Comparison of ENCODE assay signal across 8 cellular contexts in the genomic region with DNA sequence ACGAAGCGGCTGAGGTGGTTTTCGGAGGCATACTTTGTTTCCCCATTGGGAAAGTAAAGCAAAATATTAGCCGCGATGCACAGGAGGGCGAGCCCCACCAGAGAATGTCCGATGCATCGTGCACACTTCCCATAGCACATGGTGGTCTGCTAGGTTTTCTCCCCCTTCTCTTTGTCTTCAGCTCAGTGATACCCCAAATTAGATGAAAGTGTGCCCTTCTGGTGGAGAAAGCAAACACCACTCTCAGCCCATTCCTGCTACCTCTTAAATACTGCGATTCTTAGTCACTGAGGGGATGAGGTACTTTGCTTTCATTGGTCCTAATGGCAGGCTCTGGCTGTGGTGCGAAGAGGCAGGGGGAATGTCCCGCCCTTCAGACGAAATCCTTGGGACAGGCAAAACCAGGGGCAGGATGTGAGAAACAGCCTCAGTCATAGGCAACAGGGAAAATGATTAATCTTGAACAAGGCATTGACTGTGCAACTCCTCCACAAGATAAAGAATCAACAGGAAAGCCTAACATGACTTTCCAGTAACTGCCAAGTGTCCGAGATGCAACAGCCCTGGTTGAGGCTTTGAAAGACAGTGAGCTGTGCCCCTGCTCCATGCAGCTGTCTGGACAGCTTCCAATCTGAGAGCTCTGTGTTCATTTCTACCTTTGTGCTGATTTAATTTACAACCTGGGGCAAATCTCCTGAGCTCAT. TPM values are rescaled to one million over a fixed set of nuclear protein-coding genes. Genes with fewer than 3 reads are reported as not detected.
DNase-seq lines count a peak whose midpoint lies in the region; ATAC-seq, FAIRE-seq and TF ChIP-seq lines count a peak whose summit lies in the region.

A gene with protein sequence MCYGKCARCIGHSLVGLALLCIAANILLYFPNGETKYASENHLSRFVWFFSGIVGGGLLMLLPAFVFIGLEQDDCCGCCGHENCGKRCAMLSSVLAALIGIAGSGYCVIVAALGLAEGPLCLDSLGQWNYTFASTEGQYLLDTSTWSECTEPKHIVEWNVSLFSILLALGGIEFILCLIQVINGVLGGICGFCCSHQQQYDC (minus strand): TSS at position 242 of the 704 bp plus-strand sequence. CDS start 102 bp downstream, at position 140.

- H3K9me3 ChIP-seq in A549, result no peaks in the 10 kb centered on the region
- no peaks in the 10 kb centered on the region for H3K9me3 ChIP-seq in thyroid gland
- no peaks in the 10 kb centered on the region for H3K9me3 ChIP-seq in A673 (ENCODE audit: low read depth, low read length, poor library complexity, severe bottlenecking)

- peak within 1 kb of the TSS; percentile 72 for H3K4me3 Mint-ChIP-seq in MCF 10A (ENCODE audit: unreplicated experiment)

- H3K4me1 Mint-ChIP-seq in MCF 10A (ENCODE audit: insufficient read depth, unreplicated experiment), result peaks cover 48% of the 10 kb centered on the region

- peak in 1 of 2 experiments; percentile 14; a peak in 4 of 5 replicates for TF ChIP-seq RAD21 in A549 (conservative IDR thresholded peaks at IDR 0.05 in 1 of 2, IDR thresholded peaks at IDR 0.05 in 1 of 2)

- no peaks in the 10 kb centered on the region for H3K27me3 ChIP-seq in thyroid gland
- H3K27me3 ChIP-seq in A673 (replicated peaks; ENCODE audit: insufficient read depth, low read depth, low read length, poor library complexity), result no peaks in the 10 kb centered on the region

- POLR2A ChIA-PET in A549 (lab: Yijun Ruan, JAX) (interaction anchor here (0.6 to 2.8 kb wide), 10 partner anchors 10 to 108 kb away, joined by 3 to 23 read pairs (median 3); a partner anchor contains a TSS), MCF 10A (lab: Yijun Ruan, JAX) (interaction anchor here (0.7 to 9.7 kb wide), 14 partner anchors 9 to 437 kb away, joined by 3 to 217 read pairs (median 4); no protein-coding TSS in a partner anchor), A673 (lab: Charles Lee; ENCODE audit: low non-redundant PET) (no interaction called here)

- intact Hi-C loops in MCF 10A (cut with micrococcal nuclease), result loop anchor here (2.0 to 10.0 kb wide), 2 partner anchors 13 to 197 kb away; no protein-coding TSS in a partner anchor
- intact Hi-C loops in thyroid gland (cut with DNase I), result no loop called here
- intact Hi-C loops in A673 (cut with micrococcal nuclease; ENCODE audit: unreplicated experiment), result no loop called here

- 0 out of 5 replicates have a peak, but pooled peaks of 1 of the 2 experiments have one; percentile 26 for TF ChIP-seq EP300 in A549 (IDR thresholded peaks at IDR 0.05)

- peaks cover 22% of the 10 kb centered on the region for H3K36me3 Mint-ChIP-seq in MCF 10A (ENCODE audit: insufficient read depth, unreplicated experiment)

- WGBS in A549 (ENCODE audit: missing lambda C conversion rate), result under 1% methylated on average over 13 of the region's 13 CpGs
- WGBS in thyroid gland, 2 donors, result 46 to 63% methylated on average over 13 of the region's 13 CpGs

- H3K4me1 ChIP-seq in A549 (peaks cover 55% of the 10 kb centered on the region), thyroid gland (peaks cover 28 to 40% of the 10 kb centered on the region in 2 donors), A673 (ENCODE audit: insufficient read depth, low read length, poor library complexity, severe bottlenecking) (no peaks in the 10 kb centered on the region)

- peak; percentile 89 for FAIRE-seq in A549 (lab: Jason Lieb, UNC)

- ATAC-seq in A549 (peak; percentile 85 to 92), GM21576 (IDR thresholded peaks at IDR 0.05; ENCODE audit: unreplicated experiment) (no peak)

- BruUV-seq in MCF 10A (replicated peaks; lab: Mats Ljungman, UMichigan), result TSS peak; percentile 47
- no TSS peak for BruUV-seq in A673 (replicated peaks; lab: Mats Ljungman, UMichigan)

- peak; percentile 87 to 98 for DNase-seq in A549 (ENCODE audit: low read depth in 1 of 2, low spot score in 1 of 2)
- peak; percentile 100 for DNase-seq in M059J (ENCODE audit: low read depth)
- DNase-seq in MCF 10A (ENCODE audit: unreplicated experiment), result peak; percentile 97
- DNase-seq in left kidney (ENCODE audit: low read depth, low spot score), result peak; percentile 54
- DNase-seq in thyroid gland, result peak; percentile 16 to 32
- DNase-seq in NCI-H510A (lab: John Stamatoyannopoulos, UW), result no peak
- no peak for DNase-seq in A673 (ENCODE audit: low spot score)

- peak within 1 kb of the TSS; percentile 91 for H3K4me2 ChIP-seq in A549

- H3K27ac ChIP-seq in A549, result peak within 1 kb of the TSS; percentile 88 to 92
- H3K27ac ChIP-seq in thyroid gland, result peak within 1 kb of the TSS; percentile 72 to 94 (median 89)
- H3K27ac ChIP-seq in A673 (ENCODE audit: low read depth, low read length, poor library complexity, severe bottlenecking), result no peak within 1 kb of the TSS

- CTCF ChIA-PET in A549 (lab: Yijun Ruan, JAX) (interaction anchor here (1.0 to 3.4 kb wide), 6 partner anchors 11 to 257 kb away, joined by 3 to 11 read pairs (median 4); no protein-coding TSS in a partner anchor), MCF 10A (lab: Yijun Ruan, JAX) (interaction anchor here (0.7 to 2.4 kb wide), 5 partner anchors 25 to 998 kb away, joined by 3 to 10 read pairs (median 4); a partner anchor contains a TSS), A673 (lab: Charles Lee) (no interaction called here)

- no peaks in the 10 kb centered on the region for H3K27me3 Mint-ChIP-seq in MCF 10A (ENCODE audit: insufficient read depth, unreplicated experiment)

- peak; percentile 90 for TF ChIP-seq POLR2A in A549 (IDR thresholded peaks at IDR 0.05; ENCODE audit: low read length)
- peak in 1 of 2 donors; percentile 40 for TF ChIP-seq POLR2A in thyroid gland (IDR thresholded peaks at IDR 0.05)

- peak within 1 kb of the TSS; percentile 68 for H3K27ac Mint-ChIP-seq in MCF 10A (ENCODE audit: low read depth, unreplicated experiment)

- H3K4me3 ChIP-seq in A549, result peak within 1 kb of the TSS; percentile 58
- peak within 1 kb of the TSS in 1 of 3 donors; percentile 23 for H3K4me3 ChIP-seq in thyroid gland (replicated peaks in 1 of 3)
- no peak within 1 kb of the TSS for H3K4me3 ChIP-seq in A673 (ENCODE audit: low read depth, low read length, poor library complexity, severe bottlenecking)

- TF ChIP-seq CTCF in A549 (IDR thresholded peaks at IDR 0.05) (no peak), MCF 10A (IDR thresholded peaks at IDR 0.05; ENCODE audit: unreplicated experiment) (no peak), thyroid gland (IDR thresholded peaks at IDR 0.05) (no peak), A673 (conservative IDR thresholded peaks at IDR 0.05; ENCODE audit: low read depth, low read length) (no peak)

- H3K36me3 ChIP-seq in thyroid gland (no peaks in the 10 kb centered on the region), A673 (ENCODE audit: insufficient read depth, low read length, poor library complexity, severe bottlenecking) (no peaks in the 10 kb centered on the region)

- H3K9me3 Mint-ChIP-seq in MCF 10A (ENCODE audit: unreplicated experiment), result no peaks in the 10 kb centered on the region

TF ChIP-seq in A549, 52 proteins besides CTCF, POLR2A, EP300 and RAD21 (continues in another document):
- TF ChIP-seq JUN (IDR thresholded peaks at IDR 0.05) (peak; percentile 94; a peak in 4 of 5 replicates), MYC (IDR thresholded peaks at IDR 0.05; ENCODE audit: borderline replicate concordance, low read length) (peak; percentile 92), PHF8 (IDR thresholded peaks at IDR 0.05; ENCODE audit: borderline replicate concordance, low read depth) (peak; percentile 71), JUNB (IDR thresholded peaks at IDR 0.05) (0 out of 2 replicates have a peak, but pooled peaks have one; percentile 5), FOSL2 (IDR thresholded peaks at IDR 0.05) (no peak), FOSL2 (CRISPR knock-in tag; IDR thresholded peaks at IDR 0.05) (peak; percentile 61), ZNF302 (CRISPR knock-in tag; IDR thresholded peaks at IDR 0.05) (0 out of 2 replicates have a peak, but pooled peaks have one; percentile 36), NPAS2 (CRISPR knock-in tag; IDR thresholded peaks at IDR 0.05; ENCODE audit: borderline replicate concordance) (no peak), HOXB5 (CRISPR knock-in tag; IDR thresholded peaks at IDR 0.05) (peak; percentile 87), GATA3 (IDR thresholded peaks at IDR 0.05; ENCODE audit: borderline replicate concordance) (peak; percentile 69; the same call in 1 of the 2 replicates), TFCP2L1 (CRISPR knock-in tag; IDR thresholded peaks at IDR 0.05) (peak; percentile 93), CEBPB (IDR thresholded peaks at IDR 0.05) (peak; percentile 11 to 49; a peak in 1 of 4 replicates), KDM5A (IDR thresholded peaks at IDR 0.05) (no peak)
- TF ChIP-seq, protein P1, sequence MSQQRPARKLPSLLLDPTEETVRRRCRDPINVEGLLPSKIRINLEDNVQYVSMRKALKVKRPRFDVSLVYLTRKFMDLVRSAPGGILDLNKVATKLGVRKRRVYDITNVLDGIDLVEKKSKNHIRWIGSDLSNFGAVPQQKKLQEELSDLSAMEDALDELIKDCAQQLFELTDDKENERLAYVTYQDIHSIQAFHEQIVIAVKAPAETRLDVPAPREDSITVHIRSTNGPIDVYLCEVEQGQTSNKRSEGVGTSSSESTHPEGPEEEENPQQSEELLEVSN (IDR thresholded peaks at IDR 0.05; ENCODE audit: borderline replicate concordance, low read depth), result peak; percentile 64; the same call in 1 of the 2 replicates

RNA-seq across cellular contexts. Expression of the gene that starts here (rescaled TPM):
- polyA plus RNA-seq in A549 (2011; rRNA removed) (1,188 and 1,208 TPM in 2 replicates), A549 (2017; fragmentation: RNase III; extraction: RNeasy Plus Mini Kit Qiagen cat#74134 plus additional on column Dnase treatment) (739 to 828 TPM (median 767 TPM) in 3 replicates)
- 820 and 918 TPM in 2 replicates for polyA plus RNA-seq in A549 (2012; cell fraction: cytosol; rRNA removed)
- 729 and 1,002 TPM in 2 replicates for polyA plus RNA-seq in A549 (2012; cell fraction: nucleus; rRNA removed)
- 809 and 900 TPM in 2 replicates for polyA minus RNA-seq in A549 (2011; rRNA and poly(A)+ RNA removed)
- total RNA-seq in M059J (2014; rRNA removed; shearing (Covaris generic)), result 188 and 207 TPM in 2 replicates
- total RNA-seq in MCF 10A (2022) (20.1 and 27.7 TPM in 2 replicates), thyroid gland (100 to 1,000 TPM in 1 of 4 donors, 10 to 100 TPM in 3; 32.4 to 244 (median 79.3) TPM), A673 (2021) (0.28 TPM in 1 of 2 replicates, not detected in the other)

Comparison
In these comparisons a context has a peak if more than half of its experiments do, and no peak if none do; other contexts are left out.
1. RNA of the gene that starts here (total RNA-seq): 188 to 207 TPM in M059J, 32.4 to 244 TPM in thyroid gland and 20.1 to 27.7 TPM in MCF 10A; 0.28 TPM in A673; every median in the first group is over 10 times any median in the second.
2. DNase-seq: peak in A549 (2 of 2), M059J (single experiment), MCF 10A (single experiment), left kidney (single experiment) and thyroid gland (2 of 2); none in NCI-H510A (single experiment) and A673 (single experiment).